Comparison of ENCODE assay signal across 18 cellular contexts in the genomic region with DNA sequence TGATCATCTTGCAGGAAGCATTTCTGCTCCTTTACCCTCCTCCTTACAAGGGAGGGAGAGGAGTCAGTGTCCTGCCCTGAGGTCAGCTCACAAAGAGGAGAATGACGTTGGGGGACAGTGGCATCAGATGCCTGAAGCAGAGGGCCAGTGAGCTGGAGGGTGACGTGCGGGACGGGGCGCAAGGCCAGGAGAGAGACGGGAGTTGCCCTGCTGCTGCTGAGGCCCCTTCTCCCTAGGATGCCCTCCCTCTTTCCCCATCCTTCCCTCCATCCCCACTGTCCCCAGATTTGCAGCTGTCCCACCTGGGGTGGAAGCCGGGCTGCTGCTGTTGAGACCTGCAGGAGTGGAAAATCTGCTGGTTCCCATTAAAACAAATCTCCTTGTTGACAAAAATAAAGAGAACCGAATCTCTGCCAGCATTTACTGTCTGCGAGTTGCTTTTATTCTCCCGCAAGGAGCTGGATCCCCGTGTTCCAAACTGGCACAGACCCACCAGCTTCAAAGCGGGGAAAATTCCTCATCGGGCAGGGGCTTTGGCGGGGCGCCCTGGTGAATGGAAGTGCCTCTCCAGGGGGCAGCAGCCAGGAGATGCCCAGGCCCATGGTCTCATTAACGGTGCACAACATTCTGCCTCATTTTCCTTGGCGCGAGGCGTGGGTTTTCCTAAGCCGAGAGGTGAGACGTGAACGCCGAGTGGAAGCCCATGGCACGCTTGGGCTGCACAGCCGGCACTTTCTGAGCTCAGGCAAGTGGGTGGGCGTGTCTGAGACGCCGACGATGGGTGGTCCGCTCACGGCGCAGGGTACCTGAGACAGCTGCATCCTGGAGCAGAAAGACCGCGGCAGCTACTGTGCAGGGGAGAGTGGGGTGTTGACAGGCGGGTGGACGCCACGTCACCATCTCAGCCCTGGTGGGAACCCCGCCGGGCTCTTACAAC. TPM values are rescaled to one million over a fixed set of nuclear protein-coding genes. Genes with fewer than 3 reads are reported as not detected.
DNase-seq lines count a peak whose midpoint lies in the region; TF ChIP-seq lines count a peak whose summit lies in the region.
"Had no signal": no experiment of that assay in that cellular context is flagged by ENCODE, and none has a peak within 500 bp of the region (broad histone marks: within the 10 kb centered on the region; RNA-seq: fewer than 3 reads in every experiment).

No MANE protein-coding gene starts in this region.

- H3K4me3 Mint-ChIP-seq in brain = peak overlapping the region in 1 of 5 experiments; percentile 41
- H3K4me3 Mint-ChIP-seq: immature natural killer cell, memory B cell, nephron progenitor cell had no signal

- H3K27me3 ChIP-seq in BLaER1 treated with 17β-estradiol and CSF1 and Interleukin-3, amounts not matched to agents 10 nM and 100 nM = 0 out of 22 replicates have a peak, but pooled peaks cover 0 to 7% (median 0%) of the 10 kb centered on the region in 11 experiments
- no peaks in the 10 kb centered on the region for H3K27me3 ChIP-seq in ovary
- H3K27me3 ChIP-seq: transverse colon had no signal

- H3K36me3 ChIP-seq in BLaER1 treated with 17β-estradiol and CSF1 and Interleukin-3, amounts not matched to agents 10 nM and 100 nM = no peaks in the 10 kb centered on the region
- H3K36me3 ChIP-seq in ovary = no peaks in the 10 kb centered on the region
- H3K36me3 ChIP-seq: transverse colon had no signal

- peak overlapping the region; percentile 0 to 91 (median 81); a peak in 20 of 22 replicates for H3K4me2 ChIP-seq in BLaER1 treated with 17β-estradiol and CSF1 and Interleukin-3, amounts not matched to agents 10 nM and 100 nM

- peak; percentile 9 for DNase-seq in 8988T
- peak; percentile 9 to 65 (median 15) for DNase-seq in ovary
- DNase-seq in stimulated activated CD4-positive, alpha-beta T cell treated with anti-CD3 and anti-CD28 coated beads, Interleukin-4, amount 100 ng/mL, for 1 hour = no peak
- DNase-seq in NCI-H82 treated with DMSO at 0.1 percent for 48 hours (lab: John Stamatoyannopoulos, UW; ENCODE audit: unreplicated experiment) = no peak
- DNase-seq in AG20443 (ENCODE audit: low spot score) = no peak
- DNase-seq: cerebellar nuclear complex; effector memory CD4-positive, alpha-beta T cell; immature natural killer cell; NCI-H2029; nephron progenitor cell; SHP77 treated with DMSO at 0.1 percent for 48 hours; stimulated activated naive CD8-positive, alpha-beta T cell treated with anti-CD3 and anti-CD28 coated beads, Interleukin-15, Interleukin-2, amounts not matched to agents 100 U/mL and 50 U/mL, for 24 hours; transverse colon had no signal

- no peak for TF ChIP-seq POLR2A in ovary (IDR thresholded peaks at IDR 0.05)

- H3K9ac ChIP-seq in BLaER1 treated with 17β-estradiol and CSF1 and Interleukin-3, amounts not matched to agents 10 nM and 100 nM = peak overlapping the region in 6 of 11 experiments; percentile 26 to 70 (median 58); a peak in 11 of 22 replicates

- H3K9me3 ChIP-seq in BLaER1 treated with 17β-estradiol and CSF1 and Interleukin-3, amounts not matched to agents 10 nM and 100 nM (replicated peaks in 1 of 11) = no peaks in the 10 kb centered on the region
- H3K9me3 ChIP-seq in ovary = no peaks in the 10 kb centered on the region
- H3K9me3 ChIP-seq: transverse colon had no signal

- TF ChIP-seq CTCF in brain (conservative IDR thresholded peaks at IDR 0.05) (no peak), ovary (IDR thresholded peaks at IDR 0.05) (no peak)

- peaks cover 3% of the 10 kb centered on the region for H3K27me3 Mint-ChIP-seq in brain

- peaks cover 61% of the 10 kb centered on the region for H3K4me1 Mint-ChIP-seq in brain
- H3K4me1 Mint-ChIP-seq: immature natural killer cell had no signal

- no peaks in the 10 kb centered on the region; a peak in 1 of 22 replicates for H4K20me1 ChIP-seq in BLaER1 treated with 17β-estradiol and CSF1 and Interleukin-3, amounts not matched to agents 10 nM and 100 nM

- peaks cover 0 to 3% (median 0%) of the 10 kb centered on the region in 5 experiments for H3K9me3 Mint-ChIP-seq in brain
- H3K9me3 Mint-ChIP-seq: activated T-helper 2 cell treated with anti-CD3 and anti-CD28 coated beads, Interferon-gamma antibody, Interleukin-2, Interleukin-4, amounts not matched to agents 10 μg/mL and 5 μg/mL and 100 μg/mL, durations not matched to agents 14 hours and 24 hours and 36 hours; immature natural killer cell; memory B cell; nephron progenitor cell had no signal

- intact Hi-C loops in ovary (cut with DNase I) = no loop called here

- H3K27ac Mint-ChIP-seq in brain = peak overlapping the region; percentile 18 to 93 (median 74)
- H3K27ac Mint-ChIP-seq: activated T-helper 2 cell treated with anti-CD3 and anti-CD28 coated beads, Interferon-gamma antibody, Interleukin-2, Interleukin-4, amounts not matched to agents 10 μg/mL and 5 μg/mL and 100 μg/mL, durations not matched to agents 14 hours and 24 hours and 36 hours; memory B cell; nephron progenitor cell had no signal

- H3K27ac ChIP-seq in BLaER1 treated with 17β-estradiol and CSF1 and Interleukin-3, amounts not matched to agents 10 nM and 100 nM = peak overlapping the region in 7 of 11 experiments; percentile 10 to 78 (median 70); a peak in 13 of 22 replicates
- no peak overlapping the region for H3K27ac ChIP-seq in ovary
- H3K27ac ChIP-seq: transverse colon had no signal

- no peak overlapping the region; a peak in 1 of 20 replicates for H3K4me3 ChIP-seq in BLaER1 treated with 17β-estradiol and CSF1 and Interleukin-3, amounts not matched to agents 10 nM and 100 nM
- no peak overlapping the region for H3K4me3 ChIP-seq in ovary
- H3K4me3 ChIP-seq: K562, transverse colon had no signal

- 46 to 65% (median 48%) methylated on average over 38 to 39 of the region's 39 CpGs for WGBS in ovary, 3 donors

- no peaks in the 10 kb centered on the region for H3K36me3 Mint-ChIP-seq in brain
- H3K36me3 Mint-ChIP-seq: immature natural killer cell, memory B cell had no signal

- peaks cover 42 to 86% (median 76%) of the 10 kb centered on the region in 10 experiments for H3K4me1 ChIP-seq in BLaER1 treated with 17β-estradiol and CSF1 and Interleukin-3, amounts not matched to agents 10 nM and 100 nM
- no peaks in the 10 kb centered on the region for H3K4me1 ChIP-seq in ovary (ENCODE audit: insufficient read depth)
- H3K4me1 ChIP-seq: transverse colon had no signal

- TF ChIP-seq EP300 in ovary (IDR thresholded peaks at IDR 0.05) = no peak

RNA-seq across cellular contexts. Expression of a gene that starts 13.9 kb away (rescaled TPM):
- polyA plus RNA-seq in brain (ENCODE audit: insufficient read depth, low read depth, low replicate concordance) (1.6 TPM), ovary (10 to 100 TPM; 37.4 to 54.6 TPM)
- total RNA-seq in ovary = 100 to 1,000 TPM in 1 of 7 donors, 10 to 100 TPM in 6; 28.1 to 117 (median 58.6) TPM
- total RNA-seq: activated T-helper 2 cell treated with anti-CD3 and anti-CD28 coated beads, Interferon-gamma antibody, Interleukin-2, Interleukin-4, amounts not matched to agents 10 μg/mL and 5 μg/mL and 100 μg/mL, durations not matched to agents 14 hours and 24 hours and 36 hours had no signal
- polyA plus RNA-seq: immature natural killer cell had no signal

Comparison
In these comparisons a context has a peak if more than half of its experiments do, and no peak if none do; other contexts are left out.
1. DNase-seq: peak in 8988T (single experiment) and ovary (5 of 5); none in stimulated activated CD4-positive, alpha-beta T cell treated with anti-CD3 and anti-CD28 coated beads, Interleukin-4, amount 100 ng/mL, for 1 hour (single experiment), NCI-H82 treated with DMSO at 0.1 percent for 48 hours (single experiment) and AG20443 (single experiment).
2. H3K27ac ChIP-seq: peak in BLaER1 treated with 17β-estradiol and CSF1 and Interleukin-3, amounts not matched to agents 10 nM and 100 nM (7 of 11); none in ovary (0 of 2).
3. RNA of a gene that starts 13.9 kb away (polyA plus RNA-seq): 37.4 to 54.6 TPM in ovary; 1.6 TPM in brain (single experiment); every median in the first group is over 10 times any median in the second.